Comparison of ENCODE assay signal across 1 cellular context in genomic region chr16:5060073-5060641, GRCh38.
TF ChIP-seq lines count a peak whose summit lies in the region.

No MANE protein-coding gene starts in this region.

TF ChIP-seq in GM23338, 12 proteins besides CTCF, POLR2A, EP300 and RAD21 (continued from another document):
- no peak for TF ChIP-seq ZNF462 (CRISPR knock-in tag; IDR thresholded peaks at IDR 0.05)
